ENCODE assay signal across 8 cellular contexts in the genomic region with DNA sequence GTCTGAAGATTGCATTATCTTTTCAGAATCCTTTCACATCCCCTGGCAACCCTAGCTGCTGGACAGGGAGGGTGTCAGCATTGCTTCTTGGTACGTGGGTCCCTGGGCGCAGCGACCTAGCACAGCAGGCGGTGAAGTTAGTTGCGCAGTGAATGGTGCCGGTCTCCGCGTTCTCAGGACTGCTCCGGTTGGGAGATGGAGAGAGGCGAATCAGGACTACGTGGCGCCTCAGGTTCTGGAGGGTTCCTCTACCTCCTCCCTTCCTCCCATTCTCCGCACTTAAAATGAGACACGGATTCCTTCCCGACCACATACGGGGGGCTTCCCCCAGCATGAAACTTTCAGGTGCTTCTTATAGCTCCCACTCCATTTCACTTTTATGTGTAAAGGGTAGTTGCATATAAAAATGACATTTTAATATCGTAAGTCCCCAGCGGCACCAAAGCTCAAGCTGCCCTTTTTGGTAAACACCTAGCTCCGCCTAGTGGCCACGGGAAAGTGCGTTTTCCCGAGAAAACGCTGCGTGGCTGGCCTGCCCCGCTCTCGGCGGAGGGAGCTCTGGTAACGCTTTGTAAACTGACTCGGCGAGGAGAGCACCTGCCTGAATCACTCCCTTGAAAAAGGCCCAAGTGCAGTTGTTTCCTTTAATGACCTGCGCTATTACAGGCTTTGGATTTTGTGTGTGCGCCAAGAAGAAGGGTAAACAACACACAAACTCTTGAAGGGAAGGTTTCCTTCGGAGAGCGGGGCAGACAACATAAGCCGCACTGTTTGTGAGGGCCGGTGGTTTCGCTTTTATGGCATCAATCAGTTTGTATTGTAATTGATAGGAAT. TPM values are rescaled to one million over a fixed set of nuclear protein-coding genes. Genes with fewer than 3 reads are reported as not detected.
DNase-seq lines count a peak whose midpoint lies in the region; ATAC-seq and TF ChIP-seq lines count a peak whose summit lies in the region.

No MANE protein-coding gene starts in this region.

- peak overlapping the region; percentile 58 for H3K27ac Mint-ChIP-seq in activated T-helper 2 cell treated with anti-CD3 and anti-CD28 coated beads, Interferon-gamma antibody, Interleukin-2, Interleukin-4, amounts not matched to agents 10 μg/mL and 5 μg/mL and 100 μg/mL, durations not matched to agents 14 hours and 24 hours and 36 hours
- peak overlapping the region in 2 of 3 experiments; percentile 26 to 41 for H3K27ac Mint-ChIP-seq in nephron
- peak overlapping the region; percentile 77 for H3K27ac Mint-ChIP-seq in stimulated activated memory B cell treated with anti-CD40 and anti-IgM and Interleukin-4, amounts not matched to agents 10 μg/mL and 1 μg/mL and 100 μg/mL, for 72 hours

- H3K4me3 Mint-ChIP-seq in activated T-helper 2 cell treated with anti-CD3 and anti-CD28 coated beads, Interferon-gamma antibody, Interleukin-2, Interleukin-4, amounts not matched to agents 10 μg/mL and 5 μg/mL and 100 μg/mL, durations not matched to agents 14 hours and 24 hours and 36 hours (ENCODE audit: low read depth): peak overlapping the region; percentile 67
- H3K4me3 Mint-ChIP-seq in nephron: peak overlapping the region; percentile 67 to 79 (median 79)
- peak overlapping the region; percentile 77 for H3K4me3 Mint-ChIP-seq in stimulated activated memory B cell treated with anti-CD40 and anti-IgM and Interleukin-4, amounts not matched to agents 10 μg/mL and 1 μg/mL and 100 μg/mL, for 72 hours

- H3K27me3 Mint-ChIP-seq in activated T-helper 2 cell treated with anti-CD3 and anti-CD28 coated beads, Interferon-gamma antibody, Interleukin-2, Interleukin-4, amounts not matched to agents 10 μg/mL and 5 μg/mL and 100 μg/mL, durations not matched to agents 14 hours and 24 hours and 36 hours (ENCODE audit: low read depth): no peaks in the 10 kb centered on the region
- peaks cover 43% of the 10 kb centered on the region for H3K27me3 Mint-ChIP-seq in nephron (ENCODE audit: low read depth)
- H3K27me3 Mint-ChIP-seq in stimulated activated memory B cell treated with anti-CD40 and anti-IgM and Interleukin-4, amounts not matched to agents 10 μg/mL and 1 μg/mL and 100 μg/mL, for 72 hours: peaks cover 15% of the 10 kb centered on the region

- no peak overlapping the region for H3K27ac ChIP-seq in RWPE1

- intact Hi-C loops in activated T-helper 2 cell treated with anti-CD3 and anti-CD28 coated beads, Interferon-gamma antibody, Interleukin-2, Interleukin-4, amounts not matched to agents 10 μg/mL and 5 μg/mL and 100 μg/mL, durations not matched to agents 14 hours and 24 hours and 36 hours (cut with micrococcal nuclease): loop anchor here (1.0 to 2.0 kb wide), 4 partner anchors 90 to 202 kb away; a partner anchor contains a TSS

- TF ChIP-seq RAD21 in Ishikawa (IDR thresholded peaks at IDR 0.05; ENCODE audit: low read depth): peak; percentile 96

- CTCF ChIA-PET in RWPE1 (lab: Yijun Ruan, JAX): interaction anchor here (0.6 to 1.9 kb wide), 24 partner anchors 10 to 1140 kb away, joined by 3 to 7 read pairs (median 3); no protein-coding TSS in a partner anchor

- TF ChIP-seq CTCF in RWPE1 (conservative IDR thresholded peaks at IDR 0.05; ENCODE audit: low read depth) (peak; percentile 97), fibroblast of pulmonary artery (IDR thresholded peaks at IDR 0.05; ENCODE audit: low read length, missing control alignments) (peak; percentile 92), nephron (IDR thresholded peaks at IDR 0.05; ENCODE audit: unreplicated experiment in 3 of 3) (peak; percentile 89 to 92 (median 89))

- DNase-seq in AG20443 (ENCODE audit: low spot score): peak; percentile 87
- peak; percentile 70 for DNase-seq in GM19238 (ENCODE audit: insufficient read length, low spot score)
- DNase-seq in RWPE1 (ENCODE audit: low spot score): peak; percentile 65
- peak; percentile 69 for DNase-seq in activated T-helper 2 cell treated with anti-CD3 and anti-CD28 coated beads, Interferon-gamma antibody, Interleukin-2, Interleukin-4, amounts not matched to agents 10 μg/mL and 5 μg/mL and 100 μg/mL, durations not matched to agents 14 hours and 24 hours and 36 hours (ENCODE audit: low spot score)
- DNase-seq in fibroblast of pulmonary artery (ENCODE audit: low read depth): peak; percentile 85

- peak overlapping the region; percentile 56 for H3K4me3 ChIP-seq in fibroblast of pulmonary artery (replicated peaks; ENCODE audit: low read depth, low read length)

- H3K4me1 Mint-ChIP-seq in activated T-helper 2 cell treated with anti-CD3 and anti-CD28 coated beads, Interferon-gamma antibody, Interleukin-2, Interleukin-4, amounts not matched to agents 10 μg/mL and 5 μg/mL and 100 μg/mL, durations not matched to agents 14 hours and 24 hours and 36 hours (ENCODE audit: low read depth): peaks cover 29% of the 10 kb centered on the region
- H3K4me1 Mint-ChIP-seq in nephron: peaks cover 26% of the 10 kb centered on the region
- peaks cover 31% of the 10 kb centered on the region for H3K4me1 Mint-ChIP-seq in stimulated activated memory B cell treated with anti-CD40 and anti-IgM and Interleukin-4, amounts not matched to agents 10 μg/mL and 1 μg/mL and 100 μg/mL, for 72 hours

- TF ChIP-seq EP300 in Ishikawa (IDR thresholded peaks at IDR 0.05; ENCODE audit: borderline replicate concordance): no peak

- H3K36me3 Mint-ChIP-seq in activated T-helper 2 cell treated with anti-CD3 and anti-CD28 coated beads, Interferon-gamma antibody, Interleukin-2, Interleukin-4, amounts not matched to agents 10 μg/mL and 5 μg/mL and 100 μg/mL, durations not matched to agents 14 hours and 24 hours and 36 hours (ENCODE audit: low read depth): no peaks in the 10 kb centered on the region
- no peaks in the 10 kb centered on the region for H3K36me3 Mint-ChIP-seq in nephron (ENCODE audit: low read depth)
- H3K36me3 Mint-ChIP-seq in stimulated activated memory B cell treated with anti-CD40 and anti-IgM and Interleukin-4, amounts not matched to agents 10 μg/mL and 1 μg/mL and 100 μg/mL, for 72 hours: no peaks in the 10 kb centered on the region

- peak; percentile 70 for ATAC-seq in stimulated activated memory B cell treated with anti-CD40 and anti-IgM and Interleukin-4, amounts not matched to agents 10 μg/mL and 1 μg/mL and 100 μg/mL, for 72 hours

- H3K9me3 Mint-ChIP-seq in activated T-helper 2 cell treated with anti-CD3 and anti-CD28 coated beads, Interferon-gamma antibody, Interleukin-2, Interleukin-4, amounts not matched to agents 10 μg/mL and 5 μg/mL and 100 μg/mL, durations not matched to agents 14 hours and 24 hours and 36 hours: no peaks in the 10 kb centered on the region
- no peaks in the 10 kb centered on the region for H3K9me3 Mint-ChIP-seq in nephron
- no peaks in the 10 kb centered on the region for H3K9me3 Mint-ChIP-seq in stimulated activated memory B cell treated with anti-CD40 and anti-IgM and Interleukin-4, amounts not matched to agents 10 μg/mL and 1 μg/mL and 100 μg/mL, for 72 hours

- POLR2A ChIA-PET in RWPE1 (lab: Yijun Ruan, JAX; ENCODE audit: low non-redundant PET): interaction anchor here (0.5 kb wide), 1 partner anchor 82 kb away, joined by 3 read pairs; no protein-coding TSS in a partner anchor

TF ChIP-seq in Ishikawa, 13 proteins besides CTCF, POLR2A, EP300 and RAD21:
- TF ChIP-seq, protein P1, sequence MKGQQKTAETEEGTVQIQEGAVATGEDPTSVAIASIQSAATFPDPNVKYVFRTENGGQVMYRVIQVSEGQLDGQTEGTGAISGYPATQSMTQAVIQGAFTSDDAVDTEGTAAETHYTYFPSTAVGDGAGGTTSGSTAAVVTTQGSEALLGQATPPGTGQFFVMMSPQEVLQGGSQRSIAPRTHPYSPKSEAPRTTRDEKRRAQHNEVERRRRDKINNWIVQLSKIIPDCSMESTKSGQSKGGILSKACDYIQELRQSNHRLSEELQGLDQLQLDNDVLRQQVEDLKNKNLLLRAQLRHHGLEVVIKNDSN (IDR thresholded peaks at IDR 0.05): no peak
- TF ChIP-seq, protein P2, sequence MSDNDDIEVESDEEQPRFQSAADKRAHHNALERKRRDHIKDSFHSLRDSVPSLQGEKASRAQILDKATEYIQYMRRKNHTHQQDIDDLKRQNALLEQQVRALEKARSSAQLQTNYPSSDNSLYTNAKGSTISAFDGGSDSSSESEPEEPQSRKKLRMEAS (IDR thresholded peaks at IDR 0.05): peak; percentile 48; the same call in 1 of the 2 replicates
- TF ChIP-seq EGR1 (IDR thresholded peaks at IDR 0.05): no peak
TF ChIP-seq in Ishikawa: peak in this region for 1.

RNA-seq across cellular contexts. Expression of a gene that starts 32.9 kb away (rescaled TPM):
- not detected in 2 replicates for total RNA-seq in activated T-helper 2 cell treated with anti-CD3 and anti-CD28 coated beads, Interferon-gamma antibody, Interleukin-2, Interleukin-4, amounts not matched to agents 10 μg/mL and 5 μg/mL and 100 μg/mL, durations not matched to agents 14 hours and 24 hours and 36 hours
